Comparison of ENCODE assay signal across 27 cellular contexts in the genomic region with DNA sequence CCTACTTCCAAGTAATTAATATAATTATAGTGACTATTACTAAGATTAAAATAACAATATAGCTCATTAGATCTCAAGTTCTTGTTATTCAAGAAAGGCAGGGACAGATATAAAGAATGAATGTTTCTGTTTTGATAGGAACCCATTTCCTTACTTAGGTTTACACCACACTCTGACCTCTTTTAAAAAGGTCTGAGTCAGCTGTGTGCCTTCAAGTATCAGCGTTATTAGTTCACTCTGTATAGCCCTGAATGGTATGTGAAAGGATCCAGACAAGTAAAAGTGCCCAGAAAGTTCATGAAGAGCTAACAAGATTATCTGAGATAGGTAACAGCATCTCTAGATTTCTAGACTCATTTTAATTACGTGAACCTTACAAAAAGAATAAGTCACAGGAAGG. TPM values are rescaled to one million over a fixed set of nuclear protein-coding genes. Genes with fewer than 3 reads are reported as not detected.
A peak's percentile ranks its signal among the peaks of the same experiment; 100 is the strongest.
DNase-seq lines count a peak whose midpoint lies in the region; ATAC-seq, FAIRE-seq and TF ChIP-seq lines count a peak whose summit lies in the region.
"Had no signal": no experiment of that assay in that cellular context is flagged by ENCODE, and none has a peak within 500 bp of the region (broad histone marks: within the 10 kb centered on the region; RNA-seq: fewer than 3 reads in every experiment).

No MANE protein-coding gene starts in this region.

- intact Hi-C loops in kidney (cut with DNase I) = no loop called here
- intact Hi-C loops in HepG2 (cut with micrococcal nuclease; ENCODE audit: unreplicated experiment) = no loop called here
- intact Hi-C loops in activated T-helper 1 cell treated with anti-CD3 and anti-CD28 coated beads, Interleukin-12 subunit alpha, Interleukin-12 subunit beta, Interleukin-2, Interleukin-4 antibody, amounts not matched to agents 30 ng/mL and 10 ng/mL and 1 ng/mL, durations not matched to agents 14 hours and 24 hours and 36 hours (cut with micrococcal nuclease) = no loop called here

- H2AFZ ChIP-seq in HepG2 (ENCODE audit: low read length) = no peak overlapping the region

- no peaks in the 10 kb centered on the region for H3K27me3 Mint-ChIP-seq in effector memory CD8-positive, alpha-beta T cell
- H3K27me3 Mint-ChIP-seq in activated T-helper 1 cell treated with anti-CD3 and anti-CD28 coated beads, Interleukin-12 subunit alpha, Interleukin-12 subunit beta, Interleukin-2, Interleukin-4 antibody, amounts not matched to agents 30 ng/mL and 10 ng/mL and 1 ng/mL, durations not matched to agents 14 hours and 24 hours and 36 hours (ENCODE audit: insufficient read depth) = no peaks in the 10 kb centered on the region
- H3K27me3 Mint-ChIP-seq: activated CD4-positive, alpha-beta memory T cell treated with anti-CD3 and anti-CD28 coated beads, Interleukin-2, amount 10 ng/mL, durations not matched to agents 7 days and 5 days; activated naive CD4-positive, alpha-beta T cell treated with anti-CD3 and anti-CD28 coated beads, Interleukin-2, amount 10 ng/mL, durations not matched to agents 7 days and 5 days; CD4-positive, alpha-beta memory T cell had no signal

- H3K9me3 ChIP-seq in kidney (ENCODE audit: control insufficient read depth in 1 of 2, low read length in 2 of 2) (no peaks in the 10 kb centered on the region), Peyer's patch (no peaks in the 10 kb centered on the region), HepG2 (ENCODE audit: low read length) (no peaks in the 10 kb centered on the region)
- H3K9me3 ChIP-seq: ascending aorta, gastroesophageal sphincter, left lung, psoas muscle, stomach had no signal

- POLR2A ChIA-PET in HepG2 (lab: Yijun Ruan, JAX) = no interaction called here

- H3K4me1 Mint-ChIP-seq in effector memory CD8-positive, alpha-beta T cell (ENCODE audit: low read depth in 2 of 2) = peaks cover 26 to 42% of the 10 kb centered on the region in 2 donors
- H3K4me1 Mint-ChIP-seq in activated T-helper 1 cell treated with anti-CD3 and anti-CD28 coated beads, Interleukin-12 subunit alpha, Interleukin-12 subunit beta, Interleukin-2, Interleukin-4 antibody, amounts not matched to agents 30 ng/mL and 10 ng/mL and 1 ng/mL, durations not matched to agents 14 hours and 24 hours and 36 hours (ENCODE audit: low read depth) = peaks cover 2% of the 10 kb centered on the region

- peaks cover 8% of the 10 kb centered on the region for H3K79me2 ChIP-seq in HepG2 (ENCODE audit: insufficient read depth, low read length)

- BruUV-seq in HepG2 (replicated peaks; lab: Mats Ljungman, UMichigan) = no TSS peak

- H3K9ac ChIP-seq in kidney (ENCODE audit: low read length in 2 of 2) (no peak overlapping the region), HepG2 (ENCODE audit: insufficient read depth, low read depth, low read length) (no peak overlapping the region)

- in situ Hi-C loops in HepG2 (cut with HindIII; ENCODE audit: extremely low pct_ligation_motif_present, low pct_unique_long_range_greater_than_20kb) = no loop called here

- H3K36me3 Mint-ChIP-seq in effector memory CD8-positive, alpha-beta T cell (ENCODE audit: insufficient read depth) = peaks cover 35% of the 10 kb centered on the region
- peaks cover 26% of the 10 kb centered on the region for H3K36me3 Mint-ChIP-seq in activated T-helper 1 cell treated with anti-CD3 and anti-CD28 coated beads, Interleukin-12 subunit alpha, Interleukin-12 subunit beta, Interleukin-2, Interleukin-4 antibody, amounts not matched to agents 30 ng/mL and 10 ng/mL and 1 ng/mL, durations not matched to agents 14 hours and 24 hours and 36 hours (ENCODE audit: low read depth)

- H3K4me3 ChIP-seq in kidney (ENCODE audit: low read length in 2 of 2) (no peak overlapping the region), Peyer's patch (no peak overlapping the region), HepG2 (replicated peaks in 1 of 3; ENCODE audit: insufficient read depth in 1 of 3, low read depth in 2 of 3, low read length in 3 of 3) (no peak overlapping the region)
- H3K4me3 ChIP-seq: ascending aorta, coronary artery, gastroesophageal sphincter, left lung, psoas muscle, stomach had no signal

- peak; percentile 33 for DNase-seq in EH (ENCODE audit: low read depth)
- peak; percentile 10 for DNase-seq in M059J (ENCODE audit: low read depth)
- no peak for DNase-seq in effector memory CD8-positive, alpha-beta T cell
- no peak for DNase-seq in kidney
- no peak for DNase-seq in Peyer's patch
- DNase-seq in islet precursor cell = no peak
- no peak for DNase-seq in HepG2 (ENCODE audit: low spot score)
- no peak for DNase-seq in activated T-helper 1 cell treated with anti-CD3 and anti-CD28 coated beads, Interleukin-12 subunit alpha, Interleukin-12 subunit beta, Interleukin-2, Interleukin-4 antibody, amounts not matched to agents 30 ng/mL and 10 ng/mL and 1 ng/mL, durations not matched to agents 14 hours and 24 hours and 36 hours (ENCODE audit: low spot score)
- DNase-seq: activated CD4-positive, alpha-beta memory T cell treated with anti-CD3 and anti-CD28 coated beads, Interleukin-2, amount 10 ng/mL, durations not matched to agents 7 days and 5 days; activated naive CD4-positive, alpha-beta T cell treated with anti-CD3 and anti-CD28 coated beads, Interleukin-2, amount 10 ng/mL, durations not matched to agents 7 days and 5 days; CD4-positive, alpha-beta memory T cell; DND-41; left lung; NCI-H2029; NCI-H345; NCI-H82; OCI-M1; psoas muscle; SIG-M5; small intestine; stimulated activated CD4-positive, alpha-beta T cell treated with anti-CD3 and anti-CD28 coated beads, Interleukin-2, amount 100 ng/mL, for 48 hours; stomach; trophoblast cell had no signal

- no peak for ATAC-seq in effector memory CD8-positive, alpha-beta T cell (replicated peaks)
- ATAC-seq in HepG2 = no peak
- ATAC-seq: gastroesophageal sphincter, left lung, psoas muscle had no signal

- TF ChIP-seq POLR2A in Peyer's patch (IDR thresholded peaks at IDR 0.05) (no peak), HepG2 (IDR thresholded peaks at IDR 0.05; ENCODE audit: insufficient read depth in 1 of 2, low read depth in 2 of 2, low read length in 2 of 2) (no peak)

- FAIRE-seq in kidney (lab: Jason Lieb, UNC) (peak; percentile 65), HepG2 (lab: Jason Lieb, UNC) (no peak)
- FAIRE-seq: H1 had no signal

- TF ChIP-seq CTCF in kidney (IDR thresholded peaks at IDR 0.05; ENCODE audit: borderline replicate concordance, extremely low read depth, insufficient read depth) = no peak
- TF ChIP-seq CTCF in Peyer's patch (IDR thresholded peaks at IDR 0.05) = no peak
- TF ChIP-seq CTCF in HepG2 (CRISPR knock-in tag; IDR thresholded peaks at IDR 0.05) = no peak

- CTCF ChIA-PET in HepG2 (lab: Yijun Ruan, JAX; ENCODE audit: low intra/inter-chr PET ratio, low total read pairs) = no interaction called here

- H3K4me3 Mint-ChIP-seq in effector memory CD8-positive, alpha-beta T cell = no peak overlapping the region
- H3K4me3 Mint-ChIP-seq in activated T-helper 1 cell treated with anti-CD3 and anti-CD28 coated beads, Interleukin-12 subunit alpha, Interleukin-12 subunit beta, Interleukin-2, Interleukin-4 antibody, amounts not matched to agents 30 ng/mL and 10 ng/mL and 1 ng/mL, durations not matched to agents 14 hours and 24 hours and 36 hours = no peak overlapping the region
- H3K4me3 Mint-ChIP-seq: activated CD4-positive, alpha-beta memory T cell treated with anti-CD3 and anti-CD28 coated beads, Interleukin-2, amount 10 ng/mL, durations not matched to agents 7 days and 5 days; activated naive CD4-positive, alpha-beta T cell treated with anti-CD3 and anti-CD28 coated beads, Interleukin-2, amount 10 ng/mL, durations not matched to agents 7 days and 5 days; CD4-positive, alpha-beta memory T cell had no signal

- H3K27ac ChIP-seq in kidney (ENCODE audit: low read depth in 2 of 2, low read length in 2 of 2) = no peak overlapping the region
- no peak overlapping the region for H3K27ac ChIP-seq in Peyer's patch
- no peak overlapping the region for H3K27ac ChIP-seq in HepG2 (ENCODE audit: extremely low read length, insufficient read depth, low read length)
- H3K27ac ChIP-seq: ascending aorta, coronary artery, gastroesophageal sphincter, left lung, psoas muscle, stomach had no signal

- no peaks in the 10 kb centered on the region for H3K4me1 ChIP-seq in kidney (ENCODE audit: control insufficient read depth in 1 of 2, insufficient read depth in 1 of 2, low read depth in 1 of 2, low read length in 2 of 2)
- no peaks in the 10 kb centered on the region for H3K4me1 ChIP-seq in Peyer's patch
- no peaks in the 10 kb centered on the region for H3K4me1 ChIP-seq in HepG2 (ENCODE audit: insufficient read depth, low read length)
- H3K4me1 ChIP-seq: ascending aorta, psoas muscle had no signal

- WGBS in HepG2 (ENCODE audit: low lambda C conversion rate) = 100% methylated on average over 2 of the region's 2 CpGs

- H3K9me3 Mint-ChIP-seq in effector memory CD8-positive, alpha-beta T cell = no peaks in the 10 kb centered on the region
- H3K9me3 Mint-ChIP-seq in activated T-helper 1 cell treated with anti-CD3 and anti-CD28 coated beads, Interleukin-12 subunit alpha, Interleukin-12 subunit beta, Interleukin-2, Interleukin-4 antibody, amounts not matched to agents 30 ng/mL and 10 ng/mL and 1 ng/mL, durations not matched to agents 14 hours and 24 hours and 36 hours = no peaks in the 10 kb centered on the region
- H3K9me3 Mint-ChIP-seq: activated CD4-positive, alpha-beta memory T cell treated with anti-CD3 and anti-CD28 coated beads, Interleukin-2, amount 10 ng/mL, durations not matched to agents 7 days and 5 days; activated naive CD4-positive, alpha-beta T cell treated with anti-CD3 and anti-CD28 coated beads, Interleukin-2, amount 10 ng/mL, durations not matched to agents 7 days and 5 days; CD4-positive, alpha-beta memory T cell had no signal

- H3K27me3 ChIP-seq in Peyer's patch (no peaks in the 10 kb centered on the region), HepG2 (ENCODE audit: control insufficient read depth in 1 of 2, insufficient read depth in 2 of 2, low read length in 2 of 2) (no peaks in the 10 kb centered on the region)
- H3K27me3 ChIP-seq: ascending aorta, gastroesophageal sphincter, left lung, stomach had no signal

- no peak for TF ChIP-seq RAD21 in HepG2 (CRISPR knock-in tag; IDR thresholded peaks at IDR 0.05)

- H3K36me3 ChIP-seq in kidney (ENCODE audit: control insufficient read depth in 1 of 2, insufficient read depth in 2 of 2, low read length in 2 of 2) (peaks cover 4 to 7% of the 10 kb centered on the region in 2 donors), Peyer's patch (peaks cover 0 to 35% (median 0%) of the 10 kb centered on the region in 3 donors), HepG2 (replicated peaks in 1 of 2; ENCODE audit: control insufficient read depth in 1 of 2, insufficient read depth in 2 of 2, low read length in 2 of 2) (peaks cover 11 to 31% of the 10 kb centered on the region in 2 experiments)

- H4K20me1 ChIP-seq in HepG2 (ENCODE audit: insufficient read depth, low read length) = 0 out of 2 replicates have a peak, but pooled peaks cover 4% of the 10 kb centered on the region

- no peak for TF ChIP-seq EP300 in HepG2 (IDR thresholded peaks at IDR 0.05; ENCODE audit: low read depth in 2 of 2, low read length in 2 of 2)
- TF ChIP-seq EP300 in HepG2 (CRISPR knock-in tag; IDR thresholded peaks at IDR 0.05; ENCODE audit: borderline replicate concordance) = no peak

- H3K27ac Mint-ChIP-seq in effector memory CD8-positive, alpha-beta T cell = peak overlapping the region; percentile 1 to 10
- no peak overlapping the region for H3K27ac Mint-ChIP-seq in activated T-helper 1 cell treated with anti-CD3 and anti-CD28 coated beads, Interleukin-12 subunit alpha, Interleukin-12 subunit beta, Interleukin-2, Interleukin-4 antibody, amounts not matched to agents 30 ng/mL and 10 ng/mL and 1 ng/mL, durations not matched to agents 14 hours and 24 hours and 36 hours
- H3K27ac Mint-ChIP-seq: activated CD4-positive, alpha-beta memory T cell treated with anti-CD3 and anti-CD28 coated beads, Interleukin-2, amount 10 ng/mL, durations not matched to agents 7 days and 5 days; activated naive CD4-positive, alpha-beta T cell treated with anti-CD3 and anti-CD28 coated beads, Interleukin-2, amount 10 ng/mL, durations not matched to agents 7 days and 5 days had no signal

- no peak overlapping the region for H3K4me2 ChIP-seq in HepG2 (ENCODE audit: low read depth, low read length)

RNA-seq across cellular contexts. Expression of gene PDCD10, which starts 28.9 kb away (rescaled TPM):
- total RNA-seq in M059J (2014; rRNA removed; shearing (Covaris generic)) = 97.1 and 140 TPM in 2 replicates
- total RNA-seq in kidney (55.1 TPM), Peyer's patch (10 to 100 TPM; 53.9 to 99.9 (median 78.8) TPM), HepG2 (2016; rRNA removed; fragmentation: Illumina TruSeq; extraction: Trizol) (53.9 and 84.4 TPM in 2 replicates)
- polyA plus RNA-seq in kidney (ENCODE audit: insufficient read depth, low read depth, low replicate concordance) (50.0 TPM), HepG2 (2011; rRNA removed) (31.8 and 48.5 TPM in 2 replicates)
- total RNA-seq in HepG2 (2016; cell fraction: cytosol; rRNA removed; fragmentation: Illumina TruSeq; extraction: Trizol; ENCODE audit: low read depth) = 20.7 and 21.2 TPM in 2 replicates
- 53.5 and 83.5 TPM in 2 replicates for total RNA-seq in HepG2 (2016; cell fraction: insoluble cytoplasmic fraction; rRNA removed; fragmentation: Illumina TruSeq; extraction: Trizol)
- total RNA-seq in HepG2 (2016; cell fraction: membrane; rRNA removed; fragmentation: Illumina TruSeq; extraction: Trizol) = 26.5 and 27.2 TPM in 2 replicates
- total RNA-seq in HepG2 (2016; cell fraction: nucleus; rRNA removed; fragmentation: Illumina TruSeq; extraction: Trizol) = 34.5 and 35.4 TPM in 2 replicates
- polyA plus RNA-seq in HepG2 (2011; cell fraction: cytosol; rRNA removed) = 20.6 and 33.6 TPM in 2 replicates
- polyA plus RNA-seq in HepG2 (2011; cell fraction: nucleus; rRNA removed) = 9.7 and 13.1 TPM in 2 replicates
- polyA plus RNA-seq in HepG2 (2012) = 43.3 and 45.2 TPM in 2 replicates
- polyA plus RNA-seq in HepG2 (2016; cell fraction: cytosol; fragmentation: Illumina TruSeq; extraction: Trizol; ENCODE audit: low read depth) = 11.0 and 14.5 TPM in 2 replicates
- 81.9 and 87.8 TPM in 2 replicates for polyA plus RNA-seq in HepG2 (2016; cell fraction: insoluble cytoplasmic fraction; fragmentation: Illumina TruSeq; extraction: Trizol; ENCODE audit: low read depth)
- polyA plus RNA-seq in HepG2 (2016; cell fraction: membrane; fragmentation: Illumina TruSeq; extraction: Trizol; ENCODE audit: low read depth) = 15.0 and 16.8 TPM in 2 replicates
- 35.7 and 42.4 TPM in 2 replicates for polyA plus RNA-seq in HepG2 (2016; cell fraction: nucleus; fragmentation: Illumina TruSeq; extraction: Trizol; ENCODE audit: insufficient read depth, low read depth)
- polyA minus RNA-seq in HepG2 (2011; rRNA and poly(A)+ RNA removed; ENCODE audit: low replicate concordance) = 6.8 and 14.5 TPM in 2 replicates
- polyA minus RNA-seq in HepG2 (2011; cell fraction: cytosol; rRNA and poly(A)+ RNA removed) = 23.7 and 25.9 TPM in 2 replicates
- polyA minus RNA-seq in HepG2 (2011; cell fraction: nucleus; rRNA and poly(A)+ RNA removed) = 87.2 and 99.6 TPM in 2 replicates
- total RNA-seq in activated T-helper 1 cell treated with anti-CD3 and anti-CD28 coated beads, Interleukin-12 subunit alpha, Interleukin-12 subunit beta, Interleukin-2, Interleukin-4 antibody, amounts not matched to agents 30 ng/mL and 10 ng/mL and 1 ng/mL, durations not matched to agents 14 hours and 24 hours and 36 hours = 66.2 and 74.5 TPM in 2 replicates

RNA-seq across cellular contexts. Expression of gene SERPINI1, which starts 29.7 kb away (rescaled TPM):
- total RNA-seq in M059J (2014; rRNA removed; shearing (Covaris generic)) = 3.2 and 4.4 TPM in 2 replicates
- total RNA-seq in kidney (9.5 TPM), Peyer's patch (1 to 10 TPM in 2 of 4 donors, under 1 TPM in 1, not detected in 1; 0.54 to 4.1 (median 1.2) TPM), HepG2 (2016; rRNA removed; fragmentation: Illumina TruSeq; extraction: Trizol) (8.5 and 14.7 TPM in 2 replicates)
- polyA plus RNA-seq in kidney (ENCODE audit: insufficient read depth, low read depth, low replicate concordance) (35.3 TPM), HepG2 (2011; rRNA removed) (29.7 and 58.0 TPM in 2 replicates)
- total RNA-seq in HepG2 (2016; cell fraction: cytosol; rRNA removed; fragmentation: Illumina TruSeq; extraction: Trizol; ENCODE audit: low read depth) = 1.0 and 1.9 TPM in 2 replicates
- 7.8 and 17.4 TPM in 2 replicates for total RNA-seq in HepG2 (2016; cell fraction: insoluble cytoplasmic fraction; rRNA removed; fragmentation: Illumina TruSeq; extraction: Trizol)
- total RNA-seq in HepG2 (2016; cell fraction: membrane; rRNA removed; fragmentation: Illumina TruSeq; extraction: Trizol) = 1.4 and 3.1 TPM in 2 replicates
- 13.6 and 13.9 TPM in 2 replicates for total RNA-seq in HepG2 (2016; cell fraction: nucleus; rRNA removed; fragmentation: Illumina TruSeq; extraction: Trizol)
- polyA plus RNA-seq in HepG2 (2011; cell fraction: cytosol; rRNA removed) = 18.1 and 23.0 TPM in 2 replicates
- 3.2 and 3.8 TPM in 2 replicates for polyA plus RNA-seq in HepG2 (2011; cell fraction: nucleus; rRNA removed)
- 11.2 and 25.4 TPM in 2 replicates for polyA plus RNA-seq in HepG2 (2012)
- 0.75 and 1.2 TPM in 2 replicates for polyA plus RNA-seq in HepG2 (2016; cell fraction: cytosol; fragmentation: Illumina TruSeq; extraction: Trizol; ENCODE audit: low read depth)
- polyA plus RNA-seq in HepG2 (2016; cell fraction: insoluble cytoplasmic fraction; fragmentation: Illumina TruSeq; extraction: Trizol; ENCODE audit: low read depth) = 5.9 and 7.8 TPM in 2 replicates
- 1.2 and 1.8 TPM in 2 replicates for polyA plus RNA-seq in HepG2 (2016; cell fraction: membrane; fragmentation: Illumina TruSeq; extraction: Trizol; ENCODE audit: low read depth)
- polyA plus RNA-seq in HepG2 (2016; cell fraction: nucleus; fragmentation: Illumina TruSeq; extraction: Trizol; ENCODE audit: insufficient read depth, low read depth) = 12.4 and 19.9 TPM in 2 replicates
- 1.8 and 7.1 TPM in 2 replicates for polyA minus RNA-seq in HepG2 (2011; rRNA and poly(A)+ RNA removed; ENCODE audit: low replicate concordance)
- 16.4 and 18.8 TPM in 2 replicates for polyA minus RNA-seq in HepG2 (2011; cell fraction: cytosol; rRNA and poly(A)+ RNA removed)
- 12.2 and 14.2 TPM in 2 replicates for polyA minus RNA-seq in HepG2 (2011; cell fraction: nucleus; rRNA and poly(A)+ RNA removed)
- 0.70 and 0.71 TPM in 2 replicates for total RNA-seq in activated T-helper 1 cell treated with anti-CD3 and anti-CD28 coated beads, Interleukin-12 subunit alpha, Interleukin-12 subunit beta, Interleukin-2, Interleukin-4 antibody, amounts not matched to agents 30 ng/mL and 10 ng/mL and 1 ng/mL, durations not matched to agents 14 hours and 24 hours and 36 hours

RNA-seq across cellular contexts. Expression of gene WDR49, which starts 52.1 kb away (rescaled TPM):
- not detected in 2 replicates for total RNA-seq in M059J (2014; rRNA removed; shearing (Covaris generic))
- 1.0 TPM for total RNA-seq in kidney
- 0.43 TPM for polyA plus RNA-seq in kidney (ENCODE audit: insufficient read depth, low read depth, low replicate concordance)
- total RNA-seq in Peyer's patch = 10 to 100 TPM in 1 of 4 donors, 1 to 10 TPM in 2, not detected in 1; 1.5 to 11.4 (median 3.0) TPM
- total RNA-seq in HepG2 (2016; rRNA removed; fragmentation: Illumina TruSeq; extraction: Trizol) = 0.04 TPM in 1 of 2 replicates, not detected in the other
- 0.35 and 1.0 TPM in 2 replicates for total RNA-seq in HepG2 (2016; cell fraction: cytosol; rRNA removed; fragmentation: Illumina TruSeq; extraction: Trizol; ENCODE audit: low read depth)
- total RNA-seq in HepG2 (2016; cell fraction: insoluble cytoplasmic fraction; rRNA removed; fragmentation: Illumina TruSeq; extraction: Trizol) = 0.02 TPM in 1 of 2 replicates, not detected in the other
- total RNA-seq in HepG2 (2016; cell fraction: membrane; rRNA removed; fragmentation: Illumina TruSeq; extraction: Trizol) = 0.21 and 0.31 TPM in 2 replicates
- not detected in 2 replicates for total RNA-seq in HepG2 (2016; cell fraction: nucleus; rRNA removed; fragmentation: Illumina TruSeq; extraction: Trizol)
- not detected in 2 replicates for polyA plus RNA-seq in HepG2 (2011; rRNA removed)
- not detected in 2 replicates for polyA plus RNA-seq in HepG2 (2011; cell fraction: cytosol; rRNA removed)
- not detected in 2 replicates for polyA plus RNA-seq in HepG2 (2011; cell fraction: nucleus; rRNA removed)
- not detected in 2 replicates for polyA plus RNA-seq in HepG2 (2012)
- not detected in 2 replicates for polyA plus RNA-seq in HepG2 (2016; cell fraction: cytosol; fragmentation: Illumina TruSeq; extraction: Trizol; ENCODE audit: low read depth)
- not detected in 2 replicates for polyA plus RNA-seq in HepG2 (2016; cell fraction: insoluble cytoplasmic fraction; fragmentation: Illumina TruSeq; extraction: Trizol; ENCODE audit: low read depth)
- not detected in 2 replicates for polyA plus RNA-seq in HepG2 (2016; cell fraction: membrane; fragmentation: Illumina TruSeq; extraction: Trizol; ENCODE audit: low read depth)
- not detected in 2 replicates for polyA plus RNA-seq in HepG2 (2016; cell fraction: nucleus; fragmentation: Illumina TruSeq; extraction: Trizol; ENCODE audit: insufficient read depth, low read depth)
- not detected in 2 replicates for polyA minus RNA-seq in HepG2 (2011; rRNA and poly(A)+ RNA removed; ENCODE audit: low replicate concordance)
- not detected in 2 replicates for polyA minus RNA-seq in HepG2 (2011; cell fraction: cytosol; rRNA and poly(A)+ RNA removed)
- polyA minus RNA-seq in HepG2 (2011; cell fraction: nucleus; rRNA and poly(A)+ RNA removed) = 0.25 TPM in 1 of 2 replicates, not detected in the other
- not detected in 2 replicates for total RNA-seq in activated T-helper 1 cell treated with anti-CD3 and anti-CD28 coated beads, Interleukin-12 subunit alpha, Interleukin-12 subunit beta, Interleukin-2, Interleukin-4 antibody, amounts not matched to agents 30 ng/mL and 10 ng/mL and 1 ng/mL, durations not matched to agents 14 hours and 24 hours and 36 hours
- total RNA-seq: activated CD4-positive, alpha-beta memory T cell treated with anti-CD3 and anti-CD28 coated beads, Interleukin-2, amount 10 ng/mL, durations not matched to agents 7 days and 5 days; ascending aorta had no signal
- polyA plus RNA-seq: CD4-positive, alpha-beta memory T cell had no signal

Comparison
In these comparisons a context has a peak if more than half of its experiments do, and no peak if none do; other contexts are left out.
1. DNase-seq: peak in EH (single experiment) and M059J (single experiment); none in effector memory CD8-positive, alpha-beta T cell (0 of 3), kidney (single experiment), Peyer's patch (0 of 3), islet precursor cell (single experiment), HepG2 (single experiment) and activated T-helper 1 cell treated with anti-CD3 and anti-CD28 coated beads, Interleukin-12 subunit alpha, Interleukin-12 subunit beta, Interleukin-2, Interleukin-4 antibody, amounts not matched to agents 30 ng/mL and 10 ng/mL and 1 ng/mL, durations not matched to agents 14 hours and 24 hours and 36 hours (single experiment).